30 cellular contexts compared by ENCODE assay signal in genomic region chr3:189949580-189949979, GRCh38.
"Had no signal": no experiment of that assay in that cellular context is flagged by ENCODE, and none has a peak within 500 bp of the region (broad histone marks: within the 10 kb centered on the region; RNA-seq: fewer than 3 reads in every experiment).

No MANE protein-coding gene starts in this region.

- H3K4me3 ChIP-seq: ascending aorta, MG63 had no signal

- H3K27me3 Mint-ChIP-seq: activated CD4-positive, alpha-beta T cell treated with anti-CD3 and anti-CD28 coated beads for 36 hours; activated CD4-positive, alpha-beta T cell treated with anti-CD3 and anti-CD28 coated beads, Interleukin-2, amount 10 ng/mL, durations not matched to agents 7 days and 5 days; activated naive CD4-positive, alpha-beta T cell treated with anti-CD3 and anti-CD28 coated beads, Interleukin-2, amount 50 U/mL, for 24 hours had no signal

- H3K4me3 Mint-ChIP-seq: activated CD4-positive, alpha-beta T cell treated with anti-CD3 and anti-CD28 coated beads for 36 hours; activated CD4-positive, alpha-beta T cell treated with anti-CD3 and anti-CD28 coated beads, Interleukin-2, amount 10 ng/mL, durations not matched to agents 7 days and 5 days; activated CD8-positive, alpha-beta T cell treated with anti-CD3 and anti-CD28 coated beads, Interleukin-2, amount 10 ng/mL, durations not matched to agents 7 days and 5 days; activated naive CD4-positive, alpha-beta T cell treated with anti-CD3 and anti-CD28 coated beads, Interleukin-2, amount 50 U/mL, for 24 hours; activated naive CD8-positive, alpha-beta T cell treated with anti-CD3 and anti-CD28 coated beads, Interleukin-2, amount 10 ng/mL, durations not matched to agents 7 days and 5 days; activated T-cell treated with anti-CD3 and anti-CD28 coated beads, Interleukin-2, amount 50 U/mL, for 24 hours had no signal

- H3K27me3 ChIP-seq: ascending aorta, MG63 had no signal

- H3K27ac ChIP-seq: ascending aorta had no signal

- H3K4me1 ChIP-seq: ascending aorta had no signal

- FAIRE-seq: bronchial epithelial cell, RCC 7860 had no signal

- H3K36me3 Mint-ChIP-seq: activated naive CD4-positive, alpha-beta T cell treated with anti-CD3 and anti-CD28 coated beads, Interleukin-2, amount 50 U/mL, for 24 hours; activated naive CD8-positive, alpha-beta T cell treated with anti-CD3 and anti-CD28 coated beads, Interleukin-2, amount 10 ng/mL, durations not matched to agents 7 days and 5 days had no signal

- H3K27ac Mint-ChIP-seq: activated CD4-positive, alpha-beta T cell treated with anti-CD3 and anti-CD28 coated beads for 36 hours; activated CD4-positive, alpha-beta T cell treated with anti-CD3 and anti-CD28 coated beads, Interleukin-2, amount 10 ng/mL, durations not matched to agents 7 days and 5 days; activated CD8-positive, alpha-beta T cell treated with anti-CD3 and anti-CD28 coated beads, Interleukin-2, amount 10 ng/mL, durations not matched to agents 7 days and 5 days; activated naive CD4-positive, alpha-beta T cell treated with anti-CD3 and anti-CD28 coated beads, Interleukin-2, amount 50 U/mL, for 24 hours; activated T-cell treated with anti-CD3 and anti-CD28 coated beads, Interleukin-2, amount 50 U/mL, for 24 hours; activated T-helper 2 cell treated with anti-CD3 and anti-CD28 coated beads, Interferon-gamma antibody, Interleukin-2, Interleukin-4, amounts not matched to agents 10 μg/mL and 5 μg/mL and 100 μg/mL, durations not matched to agents 14 hours and 24 hours and 36 hours had no signal

- DNase-seq: activated CD4-positive, alpha-beta T cell treated with anti-CD3 and anti-CD28 coated beads for 36 hours; activated CD4-positive, alpha-beta T cell treated with anti-CD3 and anti-CD28 coated beads, Interleukin-2, amount 10 ng/mL, durations not matched to agents 7 days and 5 days; activated CD4-positive, alpha-beta T cell treated with anti-CD3 and anti-CD28 coated beads, Interleukin-2, amount 50 U/mL, for 48 hours; activated CD8-positive, alpha-beta T cell treated with anti-CD3 and anti-CD28 coated beads, Interleukin-2, amount 10 ng/mL, durations not matched to agents 7 days and 5 days; activated gamma-delta T cell; activated naive CD4-positive, alpha-beta T cell treated with Interleukin-2 at 50 U/mL for 16 hours; activated naive CD8-positive, alpha-beta T cell treated with anti-CD3 and anti-CD28 coated beads, Interleukin-2, amount 10 ng/mL, durations not matched to agents 7 days and 5 days; activated T-cell treated with anti-CD3 and anti-CD28 coated beads, Interleukin-2, amount 50 U/mL, for 24 hours; amygdala; Karpas-422; KBM-7; MG63; NCI-H1092; NCI-H1436 treated with DMSO at 0.1 percent for 48 hours; NCI-H187; NCI-H2029 treated with DMSO at 0.1 percent for 48 hours; NCI-H2107; NCI-H2171; NCI-H510A; NCI-H526; NCI-H748 treated with DMSO at 0.1 percent for 48 hours; NK-92 treated with Interleukin-12 subunit alpha and Interleukin-12 subunit beta, amount 100 ng/mL, for 24 hours; PC-3; T1000 had no signal

- H3K36me3 ChIP-seq: ascending aorta had no signal

- H3K9me3 Mint-ChIP-seq: activated CD4-positive, alpha-beta T cell treated with anti-CD3 and anti-CD28 coated beads, Interleukin-2, amount 10 ng/mL, durations not matched to agents 7 days and 5 days; activated naive CD4-positive, alpha-beta T cell treated with anti-CD3 and anti-CD28 coated beads, Interleukin-2, amount 50 U/mL, for 24 hours; activated naive CD8-positive, alpha-beta T cell treated with anti-CD3 and anti-CD28 coated beads, Interleukin-2, amount 10 ng/mL, durations not matched to agents 7 days and 5 days; activated T-cell treated with anti-CD3 and anti-CD28 coated beads, Interleukin-2, amount 50 U/mL, for 24 hours; activated T-helper 2 cell treated with anti-CD3 and anti-CD28 coated beads, Interferon-gamma antibody, Interleukin-2, Interleukin-4, amounts not matched to agents 10 μg/mL and 5 μg/mL and 100 μg/mL, durations not matched to agents 14 hours and 24 hours and 36 hours had no signal

- H3K9me3 ChIP-seq: ascending aorta, MG63 had no signal

- ATAC-seq: activated CD4-positive, alpha-beta T cell treated with anti-CD3 and anti-CD28 coated beads for 36 hours; activated CD8-positive, alpha-beta T cell treated with anti-CD3 and anti-CD28 coated beads, Interleukin-2, amount 10 ng/mL, durations not matched to agents 7 days and 5 days; PC-3; Right ventricle myocardium inferior had no signal
